1 cellular context compared by ENCODE assay signal in genomic region chr17:75776399-75777242, GRCh38.
TF ChIP-seq lines count a peak whose summit lies in the region.

No MANE protein-coding gene starts in this region.

TF ChIP-seq in HepG2, 621 proteins besides CTCF, POLR2A, EP300 and RAD21 (continues in another document):
- TF ChIP-seq ZNF24 (IDR thresholded peaks at IDR 0.05) (no peak), FOXK1 (CRISPR knock-in tag; IDR thresholded peaks at IDR 0.05; ENCODE audit: borderline replicate concordance, low read depth) (no peak), XRCC5 (optimal IDR thresholded peaks at IDR 0.05; ENCODE audit: low read length) (no peak), NFIC (IDR thresholded peaks at IDR 0.05; ENCODE audit: low read length) (no peak), ZNF672 (CRISPR knock-in tag; IDR thresholded peaks at IDR 0.05) (no peak), ZNF530 (CRISPR knock-in tag; IDR thresholded peaks at IDR 0.05; ENCODE audit: low read depth) (no peak), ZNF253 (CRISPR knock-in tag; IDR thresholded peaks at IDR 0.05; ENCODE audit: borderline replicate concordance) (no peak), ETS1 (CRISPR knock-in tag; IDR thresholded peaks at IDR 0.05) (no peak), FOXC1 (CRISPR knock-in tag; IDR thresholded peaks at IDR 0.05; ENCODE audit: borderline replicate concordance) (no peak), ATRX (CRISPR knock-in tag; IDR thresholded peaks at IDR 0.05; ENCODE audit: borderline replicate concordance) (0 out of 2 replicates have a peak, but pooled peaks have one; percentile 67), ZNF354B (CRISPR knock-in tag; IDR thresholded peaks at IDR 0.05) (no peak), ZBTB46 (CRISPR knock-in tag; IDR thresholded peaks at IDR 0.05; ENCODE audit: borderline replicate concordance) (no peak), PAWR (CRISPR knock-in tag; IDR thresholded peaks at IDR 0.05; ENCODE audit: borderline replicate concordance) (no peak), CSRNP2 (CRISPR knock-in tag; conservative IDR thresholded peaks at IDR 0.05; ENCODE audit: low read depth) (no peak), ZBTB21 (CRISPR knock-in tag; IDR thresholded peaks at IDR 0.05) (no peak), KDM1A (CRISPR knock-in tag; IDR thresholded peaks at IDR 0.05) (no peak), NCOR1 (IDR thresholded peaks at IDR 0.05; ENCODE audit: borderline replicate concordance, low read length) (no peak), ZNF451 (CRISPR knock-in tag; IDR thresholded peaks at IDR 0.05) (no peak), ZNF460 (CRISPR knock-in tag; IDR thresholded peaks at IDR 0.05; ENCODE audit: borderline replicate concordance) (no peak), SRF (IDR thresholded peaks at IDR 0.05; ENCODE audit: low read depth, low read length) (no peak; the same call in 1 of the 2 replicates), ZNF12 (CRISPR knock-in tag; IDR thresholded peaks at IDR 0.05) (no peak), FOXA1 (IDR thresholded peaks at IDR 0.05) (no peak), FOXA1 (CRISPR knock-in tag; IDR thresholded peaks at IDR 0.05) (peak; percentile 33; the same call in 1 of the 2 replicates), FUBP1 (CRISPR knock-in tag; IDR thresholded peaks at IDR 0.05; ENCODE audit: borderline replicate concordance) (no peak), TGIF2 (CRISPR knock-in tag; IDR thresholded peaks at IDR 0.05) (no peak), MBD4 (IDR thresholded peaks at IDR 0.05; ENCODE audit: borderline replicate concordance, low read length) (peak; percentile 47; the same call in 1 of the 2 replicates), ZMAT3 (CRISPR knock-in tag; conservative IDR thresholded peaks at IDR 0.05) (no peak), NR3C1 (CRISPR knock-in tag; IDR thresholded peaks at IDR 0.05) (no peak), POLR2G (IDR thresholded peaks at IDR 0.05; ENCODE audit: low read depth, low read length) (peak; percentile 85), HCFC1 (IDR thresholded peaks at IDR 0.05; ENCODE audit: low read depth, low read length) (no peak), CHCHD3 (CRISPR knock-in tag; IDR thresholded peaks at IDR 0.05) (no peak), ZNF7 (CRISPR knock-in tag; IDR thresholded peaks at IDR 0.05) (no peak), PRMT3 (CRISPR knock-in tag; IDR thresholded peaks at IDR 0.05; ENCODE audit: borderline replicate concordance, low read depth) (no peak), CCAR2 (optimal IDR thresholded peaks at IDR 0.05; ENCODE audit: low read depth, low read length) (no peak), ZFYVE20 (CRISPR knock-in tag; IDR thresholded peaks at IDR 0.05; ENCODE audit: borderline replicate concordance, low read depth) (no peak), RNF219 (CRISPR knock-in tag; IDR thresholded peaks at IDR 0.05) (no peak), SOX13 (IDR thresholded peaks at IDR 0.05) (no peak), SOX13 (CRISPR knock-in tag; conservative IDR thresholded peaks at IDR 0.05 in 1 of 2, IDR thresholded peaks at IDR 0.05 in 1 of 2) (no peak), CBX1 (IDR thresholded peaks at IDR 0.05; ENCODE audit: low read depth) (no peak), THAP9 (CRISPR knock-in tag; IDR thresholded peaks at IDR 0.05; ENCODE audit: borderline replicate concordance) (no peak), ZNF646 (CRISPR knock-in tag; IDR thresholded peaks at IDR 0.05) (no peak), BRF2 (CRISPR knock-in tag; IDR thresholded peaks at IDR 0.05) (0 out of 2 replicates have a peak, but pooled peaks have one; percentile 17), ATF1 (CRISPR knock-in tag; IDR thresholded peaks at IDR 0.05) (no peak), ZNF34 (CRISPR knock-in tag; IDR thresholded peaks at IDR 0.05; ENCODE audit: borderline replicate concordance) (no peak), TFDP1 (CRISPR knock-in tag; IDR thresholded peaks at IDR 0.05; ENCODE audit: borderline replicate concordance) (no peak), FOXA3 (CRISPR knock-in tag; IDR thresholded peaks at IDR 0.05) (0 out of 2 replicates have a peak, but pooled peaks have one; percentile 5)
